Comparison of ENCODE assay signal across 9 cellular contexts in genomic region chr5:150448353-150448752, GRCh38. TPM values are rescaled to one million over a fixed set of nuclear protein-coding genes. Genes with fewer than 3 reads are reported as not detected.
DNase-seq lines count a peak whose midpoint lies in the region; ATAC-seq, FAIRE-seq and TF ChIP-seq lines count a peak whose summit lies in the region.
"Had no signal": no experiment of that assay in that cellular context is flagged by ENCODE, and none has a peak within 500 bp of the region (broad histone marks: within the 10 kb centered on the region; RNA-seq: fewer than 3 reads in every experiment).

No MANE protein-coding gene starts in this region.

- H3K4me3 ChIP-seq in foreskin fibroblast (ENCODE audit: low read depth in 1 of 2, low read length in 2 of 2) (peak overlapping the region; percentile 73 to 99), skeletal muscle satellite cell (ENCODE audit: low read length) (peak overlapping the region; percentile 87)

- peaks cover 21% of the 10 kb centered on the region for H3K4me1 ChIP-seq in skeletal muscle satellite cell (ENCODE audit: control insufficient read depth, insufficient read depth, low read length)

- H3K36me3 ChIP-seq in skeletal muscle satellite cell (ENCODE audit: insufficient read depth, low read length) = peaks cover 59% of the 10 kb centered on the region

- H3K9me3 ChIP-seq in T-helper 17 cell (ENCODE audit: control insufficient read depth, low read length, poor library complexity, severe bottlenecking) = no peaks in the 10 kb centered on the region
- no peaks in the 10 kb centered on the region for H3K9me3 ChIP-seq in skeletal muscle satellite cell (replicated peaks; ENCODE audit: low read length)

- no peaks in the 10 kb centered on the region for H3K27me3 ChIP-seq in skeletal muscle satellite cell (ENCODE audit: control insufficient read depth, insufficient read depth, low read length)

- in situ Hi-C loops in GM13976 (cut with MboI; ENCODE audit: low sequenced_read_pairs, unreplicated experiment) = no loop called here

- ATAC-seq in T-helper 17 cell (no peak), GM19023 (IDR thresholded peaks at IDR 0.05; ENCODE audit: unreplicated experiment) (no peak), GM18861 (IDR thresholded peaks at IDR 0.05; ENCODE audit: unreplicated experiment) (no peak), GM18502 (IDR thresholded peaks at IDR 0.05; ENCODE audit: poor library complexity, unreplicated experiment) (no peak)

- peaks cover 19% of the 10 kb centered on the region for H3K4me1 Mint-ChIP-seq in T-helper 17 cell

- H3K9ac ChIP-seq in skeletal muscle satellite cell (ENCODE audit: low read depth, low read length) = peak overlapping the region; percentile 98

- peak overlapping the region; percentile 98 for H3K27ac Mint-ChIP-seq in T-helper 17 cell

- DNase-seq in GM19239 (ENCODE audit: insufficient read length, low spot score) (no peak), T-helper 17 cell (no peak), foreskin fibroblast (no peak), GM13976 (ENCODE audit: low spot score) (no peak)

- no peaks in the 10 kb centered on the region for H3K27me3 Mint-ChIP-seq in T-helper 17 cell

- peaks cover 12% of the 10 kb centered on the region for H3K36me3 Mint-ChIP-seq in T-helper 17 cell (ENCODE audit: low read depth)

- peak overlapping the region; percentile 91 for H3K4me2 ChIP-seq in skeletal muscle satellite cell (ENCODE audit: low read length)

- TF ChIP-seq CTCF in foreskin fibroblast (IDR thresholded peaks at IDR 0.05; ENCODE audit: low read depth, low read length) (no peak), GM13976 (IDR thresholded peaks at IDR 0.05; ENCODE audit: borderline replicate concordance, control extremely low read depth, extremely low read depth, insufficient read depth, missing control alignments) (no peak)

- H3K4me3 Mint-ChIP-seq in T-helper 17 cell = peak overlapping the region; percentile 97

- peak; percentile 39 for FAIRE-seq in GM19239 (lab: Jason Lieb, UNC)
- FAIRE-seq: endometrium had no signal

RNA-seq across cellular contexts. Expression of gene RPS14, which starts 1.2 kb away (rescaled TPM):
- total RNA-seq in T-helper 17 cell = 1,000 to 10,000 TPM; 3,455 to 4,953 TPM
- total RNA-seq in skeletal muscle satellite cell (2012; rRNA removed) = 3,190 and 4,225 TPM in 2 replicates

RNA-seq across cellular contexts. Expression of gene CD74, which starts 35.6 kb away (rescaled TPM):
- 100 to 1,000 TPM; 477 to 721 TPM for total RNA-seq in T-helper 17 cell
- total RNA-seq in skeletal muscle satellite cell (2012; rRNA removed) = 0.76 and 1.1 TPM in 2 replicates

RNA-seq across cellular contexts. Expression of gene NDST1, which starts 59.6 kb away (rescaled TPM):
- 10 to 100 TPM in 1 of 2 donors, 1 to 10 TPM in 1; 2.2 to 13.7 TPM for total RNA-seq in T-helper 17 cell
- total RNA-seq in skeletal muscle satellite cell (2012; rRNA removed) = 51.2 and 52.4 TPM in 2 replicates
